In genomic region chr10:119413738-119414611, GRCh38 we compare ENCODE assay signal across 10 cellular contexts.
DNase-seq lines count a peak whose midpoint lies in the region; ATAC-seq, FAIRE-seq and TF ChIP-seq lines count a peak whose summit lies in the region.
"Had no signal": no experiment of that assay in that cellular context is flagged by ENCODE, and none has a peak within 500 bp of the region (broad histone marks: within the 10 kb centered on the region; RNA-seq: fewer than 3 reads in every experiment).

No MANE protein-coding gene starts in this region.

- DNase-seq in EH (ENCODE audit: low read depth), result peak; percentile 87
- peak; percentile 64 to 77 for DNase-seq in cardiac fibroblast (ENCODE audit: low read depth in 2 of 2)
- DNase-seq in right cardiac atrium, result peak; percentile 83 to 91 (median 87)
- DNase-seq in psoas muscle, result no peak
- DNase-seq in iPS-NIHi7 (ENCODE audit: extremely low spot score), result no peak
- no peak for DNase-seq in effector memory CD8-positive, alpha-beta T cell
- DNase-seq in glomerular visceral epithelial cell (ENCODE audit: extremely low spot score), result no peak
- DNase-seq in small intestine, result no peak
- DNase-seq: activated CD4-positive, CD25-positive, alpha-beta regulatory T cell treated with anti-CD3 and anti-CD28 coated beads, Interleukin-2, amount 50 U/mL, for 72 hours had no signal

- H3K27ac ChIP-seq in right cardiac atrium (ENCODE audit: low read length), result no peak overlapping the region
- peak overlapping the region; percentile 41 for H3K27ac ChIP-seq in psoas muscle
- H3K27ac ChIP-seq in small intestine (ENCODE audit: low read depth in 1 of 2, low read length in 1 of 2), result peak overlapping the region in 1 of 2 donors; percentile 89

- no peak overlapping the region for H3K4me3 Mint-ChIP-seq in effector memory CD8-positive, alpha-beta T cell

- no peak for FAIRE-seq in small intestine (lab: Jason Lieb, UNC)

- no peak for TF ChIP-seq CTCF in cardiac fibroblast (IDR thresholded peaks at IDR 0.05; ENCODE audit: low read depth, low read length)
- TF ChIP-seq CTCF in psoas muscle (IDR thresholded peaks at IDR 0.05), result no peak

- intact Hi-C loops in right cardiac atrium (cut with DNase I) (loop anchor here in 3 of 4 donors (5.0 to 10.0 kb wide), 2 partner anchors 207 to 209 kb away; partner anchors contain the start of gene GRK5 (in 3 of the 3)), psoas muscle (cut with DNase I) (loop anchor here in 1 of 2 donors (5.0 kb wide), 1 partner anchor 157 kb away; no protein-coding TSS in a partner anchor)

- H3K36me3 ChIP-seq in psoas muscle (ENCODE audit: insufficient read depth in 1 of 2, low read depth in 1 of 2) (no peaks in the 10 kb centered on the region), small intestine (ENCODE audit: control insufficient read depth in 2 of 2, insufficient read depth in 2 of 2, low read length in 2 of 2) (no peaks in the 10 kb centered on the region)
- H3K36me3 ChIP-seq: adrenal gland had no signal

- H3K9me3 ChIP-seq in right cardiac atrium (ENCODE audit: control insufficient read depth, low read length) (no peaks in the 10 kb centered on the region), psoas muscle (no peaks in the 10 kb centered on the region), small intestine (ENCODE audit: control insufficient read depth, low read depth) (no peaks in the 10 kb centered on the region)
- H3K9me3 ChIP-seq: adrenal gland had no signal

- no peaks in the 10 kb centered on the region for H3K27me3 Mint-ChIP-seq in effector memory CD8-positive, alpha-beta T cell

- peaks cover 0 to 3% of the 10 kb centered on the region in 2 donors for H3K4me1 Mint-ChIP-seq in effector memory CD8-positive, alpha-beta T cell (ENCODE audit: low read depth in 2 of 2)

- WGBS in right cardiac atrium, result 59% methylated on average over 23 of the region's 23 CpGs
- WGBS in psoas muscle, 3 donors, result 76 to 79% (median 79%) methylated on average over 22 to 23 of the region's 23 CpGs
- 66 to 88% (median 85%) methylated on average over 23 of the region's 23 CpGs for WGBS in small intestine, 3 donors

- H3K9me3 Mint-ChIP-seq in effector memory CD8-positive, alpha-beta T cell, result no peaks in the 10 kb centered on the region

- peaks cover 30% of the 10 kb centered on the region for H3K4me1 ChIP-seq in right cardiac atrium (ENCODE audit: control insufficient read depth, insufficient read depth, low read length)
- peaks cover 5% of the 10 kb centered on the region for H3K4me1 ChIP-seq in psoas muscle
- peaks cover 0 to 3% of the 10 kb centered on the region in 2 donors for H3K4me1 ChIP-seq in small intestine (ENCODE audit: control insufficient read depth in 2 of 2, insufficient read depth in 1 of 2, low read depth in 1 of 2, low read length in 1 of 2)

- ATAC-seq in right cardiac atrium, result peak; percentile 43 to 64
- no peak for ATAC-seq in psoas muscle
- ATAC-seq in effector memory CD8-positive, alpha-beta T cell (replicated peaks), result no peak

- peaks cover 3% of the 10 kb centered on the region for H3K36me3 Mint-ChIP-seq in effector memory CD8-positive, alpha-beta T cell (ENCODE audit: insufficient read depth)

- H3K27me3 ChIP-seq in right cardiac atrium (ENCODE audit: control insufficient read depth, insufficient read depth) (no peaks in the 10 kb centered on the region), psoas muscle (ENCODE audit: insufficient read depth in 3 of 3, low read length in 2 of 3) (no peaks in the 10 kb centered on the region), small intestine (ENCODE audit: control insufficient read depth in 2 of 2, insufficient read depth in 2 of 2, low read length in 2 of 2) (no peaks in the 10 kb centered on the region)
- H3K27me3 ChIP-seq: adrenal gland had no signal

- H3K27ac Mint-ChIP-seq in effector memory CD8-positive, alpha-beta T cell, result peak overlapping the region in 1 of 2 donors; percentile 2

- H3K4me3 ChIP-seq in cardiac fibroblast (replicated peaks in 1 of 2; ENCODE audit: low read depth in 2 of 2, low read length in 2 of 2), result no peak overlapping the region
- H3K4me3 ChIP-seq in right cardiac atrium (ENCODE audit: low read length), result no peak overlapping the region
- no peak overlapping the region for H3K4me3 ChIP-seq in psoas muscle
- H3K4me3 ChIP-seq in small intestine (ENCODE audit: low read depth in 1 of 2, low read length in 2 of 2), result no peak overlapping the region
- H3K4me3 ChIP-seq: adrenal gland had no signal

Comparison
In these comparisons a context has a peak if more than half of its experiments do, and no peak if none do; other contexts are left out.
1. DNase-seq: peak in EH (single experiment), cardiac fibroblast (2 of 2) and right cardiac atrium (3 of 3); none in psoas muscle (0 of 2), iPS-NIHi7 (single experiment), effector memory CD8-positive, alpha-beta T cell (0 of 3), glomerular visceral epithelial cell (single experiment) and small intestine (single experiment).
2. ATAC-seq: peak in right cardiac atrium (2 of 2); none in psoas muscle (0 of 4) and effector memory CD8-positive, alpha-beta T cell (single experiment).